8 cellular contexts compared by ENCODE assay signal in the genomic region with DNA sequence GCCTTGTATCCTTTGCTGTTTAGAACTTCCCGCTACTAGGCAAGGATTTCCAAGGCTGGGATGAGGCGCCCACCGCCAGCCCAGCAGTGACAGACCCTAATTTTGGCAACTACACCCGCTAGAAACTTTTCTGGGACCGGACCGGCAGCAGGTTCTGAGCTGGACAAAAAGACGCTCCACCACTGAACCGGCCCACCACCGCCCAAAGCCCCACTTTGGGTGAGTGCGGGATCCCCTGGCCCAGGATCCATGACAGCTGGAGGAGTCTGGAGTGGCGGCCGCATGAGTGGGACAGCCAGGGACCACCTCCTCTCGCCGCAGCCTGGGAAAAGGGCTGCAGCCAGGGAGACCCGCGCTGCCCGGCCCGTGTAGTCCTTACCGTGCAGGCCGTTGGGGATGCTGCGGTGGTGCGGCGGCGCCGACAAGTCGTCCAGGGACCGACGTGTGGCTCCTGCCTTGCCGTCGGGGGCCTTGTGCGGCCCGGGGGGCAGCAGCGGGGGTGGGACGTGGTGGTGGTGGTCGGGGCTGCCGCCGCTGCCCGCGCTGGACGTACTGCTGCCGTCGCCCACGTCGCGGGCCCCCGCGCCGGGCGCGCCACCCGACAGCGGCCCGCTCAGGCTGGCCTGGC. TPM values are rescaled to one million over a fixed set of nuclear protein-coding genes. Genes with fewer than 3 reads are reported as not detected.
DNase-seq lines count a peak whose midpoint lies in the region; ATAC-seq and TF ChIP-seq lines count a peak whose summit lies in the region.

No MANE protein-coding gene starts in this region.

- peaks cover 9% of the 10 kb centered on the region for H3K4me1 Mint-ChIP-seq in activated B cell treated with CpG ODN at 0.5 μM for 24 hours

- CTCF ChIA-PET in activated B cell treated with CpG ODN at 0.5 μM for 24 hours (lab: Charles Lee): no interaction called here

- peak overlapping the region; percentile 60 for H3K4me3 Mint-ChIP-seq in activated B cell treated with CpG ODN at 0.5 μM for 24 hours

- H3K9ac ChIP-seq in skeletal muscle tissue (ENCODE audit: low read depth in 1 of 3, low read length in 3 of 3): peak overlapping the region; percentile 8 to 33 (median 32)

- H3K27me3 Mint-ChIP-seq in activated B cell treated with CpG ODN at 0.5 μM for 24 hours: no peaks in the 10 kb centered on the region

- TF ChIP-seq CTCF in activated B cell treated with CpG ODN at 0.5 μM for 24 hours (IDR thresholded peaks at IDR 0.05): no peak

- no peaks in the 10 kb centered on the region for H3K36me3 Mint-ChIP-seq in activated B cell treated with CpG ODN at 0.5 μM for 24 hours (ENCODE audit: low read depth)

- POLR2A ChIA-PET in activated B cell treated with CpG ODN at 0.5 μM for 24 hours (lab: Charles Lee): interaction anchor here (3.2 kb wide), 1 partner anchor 122 kb away, joined by 27 read pairs; a partner anchor contains a TSS

- DNase-seq in DMS 273 (lab: John Stamatoyannopoulos, UW; ENCODE audit: unreplicated experiment): peak; percentile 62
- no peak for DNase-seq in DMS 273 treated with DMSO at 0.1 percent for 48 hours (lab: John Stamatoyannopoulos, UW)
- DNase-seq in activated B cell treated with CpG ODN at 0.5 μM for 24 hours: no peak
- no peak for DNase-seq in iPS DF 6.9 (ENCODE audit: low read depth, low spot score)
- no peak for DNase-seq in NCI-H2029 (lab: John Stamatoyannopoulos, UW)

- ATAC-seq in activated B cell treated with CpG ODN at 0.5 μM for 24 hours (ENCODE audit: low read depth) (no peak), HG02678 (IDR thresholded peaks at IDR 0.05; ENCODE audit: unreplicated experiment) (no peak), HG03378 (IDR thresholded peaks at IDR 0.05; ENCODE audit: unreplicated experiment) (no peak)

- H3K27ac ChIP-seq in iPS DF 6.9 (ENCODE audit: low read length): no peak overlapping the region
- H3K27ac ChIP-seq in skeletal muscle tissue (ENCODE audit: low read depth, low read length): no peak overlapping the region

- WGBS in iPS DF 6.9 (ENCODE audit: insufficient coverage, insufficient read length): no CpG with 5 or more reads among the region's 53 CpGs

- H3K27ac Mint-ChIP-seq in activated B cell treated with CpG ODN at 0.5 μM for 24 hours: no peak overlapping the region

- peak overlapping the region; percentile 34; the same call in 1 of the 2 replicates for H3K4me3 ChIP-seq in iPS DF 6.9 (ENCODE audit: low read length)
- peak overlapping the region; percentile 7 to 78 (median 64) for H3K4me3 ChIP-seq in skeletal muscle tissue (ENCODE audit: low read length in 3 of 3)

- H3K9me3 Mint-ChIP-seq in activated B cell treated with CpG ODN at 0.5 μM for 24 hours: no peaks in the 10 kb centered on the region

- H3K9me3 ChIP-seq in iPS DF 6.9 (ENCODE audit: control insufficient read depth, insufficient read depth, low read length) (no peaks in the 10 kb centered on the region), skeletal muscle tissue (ENCODE audit: control insufficient read depth in 3 of 3, low read length in 3 of 3) (no peaks in the 10 kb centered on the region)

- H3K4me1 ChIP-seq in iPS DF 6.9 (ENCODE audit: control insufficient read depth, insufficient read depth, low read length): peaks cover 3% of the 10 kb centered on the region
- H3K4me1 ChIP-seq in skeletal muscle tissue (ENCODE audit: control insufficient read depth in 3 of 3, insufficient read depth in 3 of 3, low read length in 3 of 3): peaks cover 28 to 51% (median 43%) of the 10 kb centered on the region in 3 donors

- H3K27me3 ChIP-seq in iPS DF 6.9 (ENCODE audit: control insufficient read depth, insufficient read depth, low read length) (peaks cover 10% of the 10 kb centered on the region), skeletal muscle tissue (ENCODE audit: control insufficient read depth in 3 of 3, insufficient read depth in 3 of 3, low read length in 3 of 3) (no peaks in the 10 kb centered on the region)

- H3K36me3 ChIP-seq in iPS DF 6.9 (ENCODE audit: control insufficient read depth, insufficient read depth, low read length) (no peaks in the 10 kb centered on the region), skeletal muscle tissue (ENCODE audit: control insufficient read depth in 3 of 3, insufficient read depth in 3 of 3, low read length in 3 of 3) (no peaks in the 10 kb centered on the region)

- intact Hi-C loops in activated B cell treated with CpG ODN at 0.5 μM for 24 hours (cut with micrococcal nuclease): loop anchor here (5.0 to 10.0 kb wide), 4 partner anchors 464 to 772 kb away; a partner anchor contains a TSS

RNA-seq across cellular contexts. Expression of a gene that starts 1.1 kb away (rescaled TPM):
- 1.8 and 1.9 TPM in 2 replicates for total RNA-seq in activated B cell treated with CpG ODN at 0.5 μM for 24 hours
- 1.6 TPM for total RNA-seq in skeletal muscle tissue

RNA-seq across cellular contexts. Expression of a gene that starts 42.0 kb away (rescaled TPM):
- total RNA-seq in activated B cell treated with CpG ODN at 0.5 μM for 24 hours (not detected in 2 replicates), skeletal muscle tissue (2.6 TPM)
